8 cellular contexts compared by ENCODE assay signal in the genomic region with DNA sequence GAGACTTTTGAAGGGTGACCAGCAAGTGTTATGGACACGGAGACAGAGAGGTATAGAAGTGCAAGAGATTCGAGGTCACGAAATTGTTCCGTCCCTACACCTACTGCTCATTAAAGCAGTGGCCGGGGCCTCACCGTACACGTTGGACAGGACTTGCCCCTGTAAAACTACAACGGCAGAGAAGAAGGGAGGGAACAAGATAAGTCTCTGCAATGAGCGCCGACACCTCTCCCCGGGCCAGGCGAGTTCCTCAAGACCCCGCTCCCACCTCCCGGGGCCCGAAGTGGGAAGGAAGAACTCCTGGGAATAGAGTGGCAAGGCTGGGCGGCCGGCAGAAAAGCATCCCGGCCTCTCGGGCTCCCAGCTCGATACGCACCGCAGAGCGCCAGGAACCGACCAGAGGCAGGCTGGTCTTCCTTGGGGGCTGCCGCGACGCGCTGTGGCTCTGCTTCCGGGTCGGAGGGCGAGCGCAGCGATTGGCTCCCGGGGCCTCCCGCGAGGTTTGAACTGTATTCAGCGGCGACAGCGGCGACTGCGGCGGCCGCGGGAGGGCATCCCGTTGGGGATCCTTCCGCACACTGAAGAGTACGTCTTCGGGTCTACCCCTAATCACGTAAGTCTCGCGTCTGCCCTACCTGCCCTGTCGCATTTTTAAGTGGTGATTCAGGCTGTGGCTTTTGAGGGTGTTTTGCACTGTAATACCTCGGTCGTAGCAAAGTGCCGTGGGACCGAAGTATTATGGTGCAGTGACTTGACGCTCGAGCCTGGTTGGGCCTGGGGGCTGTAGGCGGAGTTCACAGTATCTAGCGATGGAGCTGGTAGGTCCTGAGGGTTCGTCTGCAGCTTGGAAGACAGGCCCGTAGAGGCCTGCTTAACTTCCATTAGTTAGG.
DNase-seq lines count a peak whose midpoint lies in the region; ATAC-seq lines count a peak whose summit lies in the region.

A gene with protein sequence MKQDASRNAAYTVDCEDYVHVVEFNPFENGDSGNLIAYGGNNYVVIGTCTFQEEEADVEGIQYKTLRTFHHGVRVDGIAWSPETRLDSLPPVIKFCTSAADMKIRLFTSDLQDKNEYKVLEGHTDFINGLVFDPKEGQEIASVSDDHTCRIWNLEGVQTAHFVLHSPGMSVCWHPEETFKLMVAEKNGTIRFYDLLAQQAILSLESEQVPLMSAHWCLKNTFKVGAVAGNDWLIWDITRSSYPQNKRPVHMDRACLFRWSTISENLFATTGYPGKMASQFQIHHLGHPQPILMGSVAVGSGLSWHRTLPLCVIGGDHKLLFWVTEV (minus strand): TSS at position 441 of the 890 bp plus-strand sequence. CDS start 1,596 bp downstream, outside the sequence.
A gene with protein sequence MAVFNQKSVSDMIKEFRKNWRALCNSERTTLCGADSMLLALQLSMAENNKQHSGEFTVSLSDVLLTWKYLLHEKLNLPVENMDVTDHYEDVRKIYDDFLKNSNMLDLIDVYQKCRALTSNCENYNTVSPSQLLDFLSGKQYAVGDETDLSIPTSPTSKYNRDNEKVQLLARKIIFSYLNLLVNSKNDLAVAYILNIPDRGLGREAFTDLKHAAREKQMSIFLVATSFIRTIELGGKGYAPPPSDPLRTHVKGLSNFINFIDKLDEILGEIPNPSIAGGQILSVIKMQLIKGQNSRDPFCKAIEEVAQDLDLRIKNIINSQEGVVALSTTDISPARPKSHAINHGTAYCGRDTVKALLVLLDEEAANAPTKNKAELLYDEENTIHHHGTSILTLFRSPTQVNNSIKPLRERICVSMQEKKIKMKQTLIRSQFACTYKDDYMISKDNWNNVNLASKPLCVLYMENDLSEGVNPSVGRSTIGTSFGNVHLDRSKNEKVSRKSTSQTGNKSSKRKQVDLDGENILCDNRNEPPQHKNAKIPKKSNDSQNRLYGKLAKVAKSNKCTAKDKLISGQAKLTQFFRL (plus strand): TSS at position 510 of the 890 bp plus-strand sequence. CDS start 3,706 bp downstream, outside the sequence.

- H3K4me1 Mint-ChIP-seq in effector memory CD8-positive, alpha-beta T cell (ENCODE audit: low read depth in 2 of 2) = peaks cover 14 to 15% of the 10 kb centered on the region in 2 donors

- ATAC-seq in GM19463 (IDR thresholded peaks at IDR 0.05; ENCODE audit: unreplicated experiment) = peak; percentile 96
- peak; percentile 90 for ATAC-seq in effector memory CD8-positive, alpha-beta T cell (replicated peaks)

- H3K36me3 Mint-ChIP-seq in effector memory CD8-positive, alpha-beta T cell (ENCODE audit: insufficient read depth) = peaks cover 25% of the 10 kb centered on the region

- peak within 1 kb of the TSS; percentile 82 to 90 for H3K4me3 Mint-ChIP-seq in effector memory CD8-positive, alpha-beta T cell

- DNase-seq in CMK (ENCODE audit: low read depth) (peak; percentile 58), HPDE6-E6E7 (ENCODE audit: extremely low spot score) (peak; percentile 86), NK-92 (lab: John Stamatoyannopoulos, UW; ENCODE audit: unreplicated experiment) (peak; percentile 57), medulla oblongata (ENCODE audit: extremely low spot score) (peak; percentile 92)
- DNase-seq in activated CD8-positive, alpha-beta memory T cell treated with anti-CD3 and anti-CD28 coated beads for 24 hours = peak; percentile 95
- DNase-seq in effector memory CD8-positive, alpha-beta T cell = peak; percentile 91 to 95 (median 94)
- peak; percentile 83 for DNase-seq in stimulated activated CD8-positive, alpha-beta memory T cell treated with anti-CD3 and anti-CD28 coated beads, Interleukin-12 subunit alpha, Interleukin-12 subunit beta, amount 100 ng/mL, for 1 hour (ENCODE audit: low read depth)

- H3K27me3 Mint-ChIP-seq in effector memory CD8-positive, alpha-beta T cell = no peaks in the 10 kb centered on the region

- H3K9me3 Mint-ChIP-seq in effector memory CD8-positive, alpha-beta T cell = no peaks in the 10 kb centered on the region

- peak within 1 kb of the TSS; percentile 93 to 94 for H3K27ac Mint-ChIP-seq in effector memory CD8-positive, alpha-beta T cell

Comparison
In these comparisons a context has a peak if more than half of its experiments do, and no peak if none do; other contexts are left out.
1. Peak in every context shown above with its lines: DNase-seq and ATAC-seq.